19 cellular contexts compared by ENCODE assay signal in the genomic region with DNA sequence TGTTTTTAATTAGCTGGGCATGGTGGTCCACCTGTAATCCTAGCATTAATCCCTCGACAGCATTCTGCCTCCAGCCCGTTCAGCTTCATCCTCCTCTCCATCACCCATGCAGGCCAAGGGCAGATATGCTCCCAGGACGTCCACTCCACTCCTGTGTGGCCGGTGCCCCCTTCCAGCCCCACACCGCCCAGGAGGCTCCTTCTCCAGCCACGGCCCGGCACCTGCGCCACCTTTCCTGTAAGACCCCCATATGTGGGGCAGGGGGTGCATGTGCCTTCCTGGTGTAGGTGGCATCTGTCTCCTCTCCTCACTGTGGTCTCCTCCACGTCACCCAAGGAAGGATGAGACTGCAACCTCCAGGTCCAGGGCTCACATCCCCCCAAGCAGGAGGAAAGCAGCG. TPM values are rescaled to one million over a fixed set of nuclear protein-coding genes. Genes with fewer than 3 reads are reported as not detected.
DNase-seq lines count a peak whose midpoint lies in the region; ATAC-seq and TF ChIP-seq lines count a peak whose summit lies in the region.
"Had no signal": no experiment of that assay in that cellular context is flagged by ENCODE, and none has a peak within 500 bp of the region (broad histone marks: within the 10 kb centered on the region; RNA-seq: fewer than 3 reads in every experiment).

No MANE protein-coding gene starts in this region.

- H3K27ac Mint-ChIP-seq in activated CD8-positive, alpha-beta memory T cell treated with anti-CD3 and anti-CD28 coated beads, Interleukin-2, amount 10 ng/mL, durations not matched to agents 7 days and 5 days: no peak overlapping the region
- H3K27ac Mint-ChIP-seq: CD14-positive monocyte, HFFc6, IgD-negative memory B cell had no signal

- H3K4me3 ChIP-seq in H7 (ENCODE audit: insufficient read depth, low read depth, low read length): no peak overlapping the region
- H3K4me3 ChIP-seq in esophagus muscularis mucosa: no peak overlapping the region
- H3K4me3 ChIP-seq in esophagus squamous epithelium: no peak overlapping the region
- H3K4me3 ChIP-seq: A549, BLaER1 had no signal

- H3K27me3 Mint-ChIP-seq in activated CD8-positive, alpha-beta memory T cell treated with anti-CD3 and anti-CD28 coated beads, Interleukin-2, amount 10 ng/mL, durations not matched to agents 7 days and 5 days: no peaks in the 10 kb centered on the region
- H3K27me3 Mint-ChIP-seq: CD4-positive, alpha-beta memory T cell had no signal

- intact Hi-C loops in esophagus muscularis mucosa (cut with DNase I): no loop called here
- intact Hi-C loops in posterior vena cava (cut with DNase I): no loop called here
- intact Hi-C loops in esophagus squamous epithelium (cut with DNase I): no loop called here

- DNase-seq in activated CD8-positive, alpha-beta memory T cell treated with anti-CD3 and anti-CD28 coated beads for 24 hours: peak; percentile 28
- no peak for DNase-seq in activated CD8-positive, alpha-beta memory T cell treated with anti-CD3 and anti-CD28 coated beads, Interleukin-2, amount 10 ng/mL, durations not matched to agents 7 days and 5 days
- peak; percentile 35 for DNase-seq in H7
- DNase-seq in esophagus muscularis mucosa (ENCODE audit: extremely low spot score): peak; percentile 37
- DNase-seq in posterior vena cava (ENCODE audit: low spot score): peak; percentile 68
- DNase-seq in esophagus squamous epithelium (lab: John Stamatoyannopoulos, UW): no peak
- DNase-seq in NCI-H2107 treated with DMSO at 0.1 percent for 48 hours (lab: John Stamatoyannopoulos, UW; ENCODE audit: unreplicated experiment): no peak
- no peak for DNase-seq in SIG-M5 treated with dmso at 0.1 percent for 504 hours (lab: John Stamatoyannopoulos, UW; ENCODE audit: unreplicated experiment)
- DNase-seq: CD4-positive, alpha-beta memory T cell; DMS153; DMS79; GDM1; HFFc6 had no signal

- peaks cover 4% of the 10 kb centered on the region for H3K36me3 Mint-ChIP-seq in activated CD8-positive, alpha-beta memory T cell treated with anti-CD3 and anti-CD28 coated beads, Interleukin-2, amount 10 ng/mL, durations not matched to agents 7 days and 5 days
- H3K36me3 Mint-ChIP-seq: CD14-positive monocyte had no signal

- no peaks in the 10 kb centered on the region for H3K36me3 ChIP-seq in H7 (replicated peaks; ENCODE audit: control insufficient read depth, insufficient read depth, low read length)
- H3K36me3 ChIP-seq in esophagus muscularis mucosa: no peaks in the 10 kb centered on the region
- H3K36me3 ChIP-seq in esophagus squamous epithelium: no peaks in the 10 kb centered on the region
- H3K36me3 ChIP-seq: BLaER1 had no signal

- H3K27ac ChIP-seq in esophagus muscularis mucosa (replicated peaks in 1 of 4): no peak overlapping the region
- H3K27ac ChIP-seq in esophagus squamous epithelium: no peak overlapping the region
- H3K27ac ChIP-seq: 22Rv1, A549, BLaER1 had no signal

- H3K4me1 ChIP-seq in esophagus muscularis mucosa (no peaks in the 10 kb centered on the region), esophagus squamous epithelium (no peaks in the 10 kb centered on the region)
- H3K4me1 ChIP-seq: A549 had no signal

- no peak for TF ChIP-seq POLR2A in esophagus muscularis mucosa (IDR thresholded peaks at IDR 0.05; ENCODE audit: low read depth)
- TF ChIP-seq POLR2A in esophagus squamous epithelium (IDR thresholded peaks at IDR 0.05): no peak

- no peak overlapping the region for H3K4me3 Mint-ChIP-seq in activated CD8-positive, alpha-beta memory T cell treated with anti-CD3 and anti-CD28 coated beads, Interleukin-2, amount 10 ng/mL, durations not matched to agents 7 days and 5 days
- H3K4me3 Mint-ChIP-seq: CD14-positive monocyte; CD4-positive, alpha-beta memory T cell; HFFc6; IgD-negative memory B cell had no signal

- WGBS in esophagus muscularis mucosa: 95% methylated on average over 6 of the region's 10 CpGs
- 86 to 87% methylated on average over 8 of the region's 10 CpGs for WGBS in esophagus squamous epithelium, 2 donors

- peaks cover 10% of the 10 kb centered on the region for H3K4me1 Mint-ChIP-seq in activated CD8-positive, alpha-beta memory T cell treated with anti-CD3 and anti-CD28 coated beads, Interleukin-2, amount 10 ng/mL, durations not matched to agents 7 days and 5 days
- H3K4me1 Mint-ChIP-seq: CD14-positive monocyte had no signal

- TF ChIP-seq CTCF in esophagus muscularis mucosa (IDR thresholded peaks at IDR 0.05) (no peak), esophagus squamous epithelium (IDR thresholded peaks at IDR 0.05) (no peak)

- no peak for ATAC-seq in activated CD8-positive, alpha-beta memory T cell treated with anti-CD3 and anti-CD28 coated beads, Interleukin-2, amount 10 ng/mL, durations not matched to agents 7 days and 5 days
- ATAC-seq: A549, HCT116 had no signal

- H3K27me3 ChIP-seq in H7 (ENCODE audit: control insufficient read depth, insufficient read depth, low read length) (no peaks in the 10 kb centered on the region), esophagus muscularis mucosa (no peaks in the 10 kb centered on the region), esophagus squamous epithelium (no peaks in the 10 kb centered on the region)
- H3K27me3 ChIP-seq: BLaER1 had no signal

- no peaks in the 10 kb centered on the region for H3K9me3 Mint-ChIP-seq in activated CD8-positive, alpha-beta memory T cell treated with anti-CD3 and anti-CD28 coated beads, Interleukin-2, amount 10 ng/mL, durations not matched to agents 7 days and 5 days (ENCODE audit: low read depth)

- CTCF ChIA-PET in activated CD8-positive, alpha-beta memory T cell treated with anti-CD3 and anti-CD28 coated beads, Interleukin-2, amount 10 ng/mL, durations not matched to agents 7 days and 5 days (lab: Charles Lee): no interaction called here

- H3K9me3 ChIP-seq in esophagus muscularis mucosa (peaks cover 0 to 7% (median 0%) of the 10 kb centered on the region in 4 donors), esophagus squamous epithelium (no peaks in the 10 kb centered on the region)
- H3K9me3 ChIP-seq: A549 had no signal

- TF ChIP-seq EP300 in esophagus muscularis mucosa (IDR thresholded peaks at IDR 0.05): no peak

RNA-seq across cellular contexts. Expression of a gene that starts 57.0 kb away (rescaled TPM):
- 10 to 100 TPM; 13.7 to 14.3 TPM for total RNA-seq in activated CD8-positive, alpha-beta memory T cell treated with anti-CD3 and anti-CD28 coated beads, Interleukin-2, amount 10 ng/mL, durations not matched to agents 7 days and 5 days
- 13.4 and 22.3 TPM in 2 replicates for total RNA-seq in H7 (2014; rRNA removed; shearing (Covaris generic))
- total RNA-seq in esophagus muscularis mucosa: 10 to 100 TPM; 38.8 to 86.4 (median 59.2) TPM
- 10 to 100 TPM; 43.6 to 43.7 TPM for total RNA-seq in posterior vena cava
- total RNA-seq in esophagus squamous epithelium: 10 to 100 TPM; 12.9 to 32.2 (median 27.8) TPM

Comparison
In these comparisons a context has a peak if more than half of its experiments do, and no peak if none do; other contexts are left out.
1. DNase-seq: peak in activated CD8-positive, alpha-beta memory T cell treated with anti-CD3 and anti-CD28 coated beads for 24 hours (single experiment), H7 (single experiment), esophagus muscularis mucosa (single experiment) and posterior vena cava (single experiment); none in activated CD8-positive, alpha-beta memory T cell treated with anti-CD3 and anti-CD28 coated beads, Interleukin-2, amount 10 ng/mL, durations not matched to agents 7 days and 5 days (single experiment), esophagus squamous epithelium (single experiment), NCI-H2107 treated with DMSO at 0.1 percent for 48 hours (single experiment) and SIG-M5 treated with dmso at 0.1 percent for 504 hours (single experiment).